Comparison of ENCODE assay signal across 21 cellular contexts in genomic region chr18:56146565-56146964, GRCh38.
"Had no signal": no experiment of that assay in that cellular context is flagged by ENCODE, and none has a peak within 500 bp of the region (broad histone marks: within the 10 kb centered on the region; RNA-seq: fewer than 3 reads in every experiment).

No MANE protein-coding gene starts in this region.

- DNase-seq: activated CD4-positive, alpha-beta T cell treated with anti-CD3 and anti-CD28 coated beads for 1 hour; activated CD4-positive, alpha-beta T cell treated with anti-CD3 and anti-CD28 coated beads, Interleukin-2, amount 50 U/mL, for 48 hours; activated CD8-positive, alpha-beta memory T cell treated with anti-CD3 and anti-CD28 coated beads, Interleukin-2, amount 10 ng/mL, durations not matched to agents 7 days and 5 days; activated effector memory CD4-positive, alpha-beta T cell treated with anti-CD3 and anti-CD28 coated beads, Interleukin-2, amount 50 U/mL, for 16 hours; activated T-cell treated with anti-CD3 and anti-CD28 coated beads, Interleukin-2, amount 50 U/mL, for 24 hours; amniotic stem cell; cerebellar nuclear complex; endodermal cell; heart right ventricle; islet precursor cell; left ventricle myocardium inferior; mesendoderm; nephron progenitor cell; sigmoid colon; stimulated activated CD4-positive, alpha-beta T cell treated with anti-CD3 and anti-CD28 coated beads, Interleukin-4, amount 100 ng/mL, for 1 hour; stimulated activated CD8-positive, alpha-beta memory T cell treated with anti-CD3 and anti-CD28 coated beads, Interleukin-4, amount 100 ng/mL, for 48 hours; stimulated activated naive CD8-positive, alpha-beta T cell treated with anti-CD3 and anti-CD28 coated beads, Interleukin-15, Interleukin-2, amounts not matched to agents 100 U/mL and 50 U/mL, for 24 hours; testis had no signal

- H3K9me3 ChIP-seq: esophagus muscularis mucosa, heart right ventricle, left ventricle myocardium inferior, sigmoid colon, testis had no signal

- H3K27ac ChIP-seq: esophagus muscularis mucosa, heart right ventricle, left ventricle myocardium inferior, sigmoid colon, testis had no signal

- H3K4me1 ChIP-seq: esophagus muscularis mucosa, heart right ventricle, left ventricle myocardium inferior, sigmoid colon, testis had no signal

- H3K36me3 Mint-ChIP-seq: activated CD8-positive, alpha-beta memory T cell treated with anti-CD3 and anti-CD28 coated beads, Interleukin-2, amount 10 ng/mL, durations not matched to agents 7 days and 5 days; brain had no signal

- H3K4me3 Mint-ChIP-seq: activated CD8-positive, alpha-beta memory T cell treated with anti-CD3 and anti-CD28 coated beads, Interleukin-2, amount 10 ng/mL, durations not matched to agents 7 days and 5 days; activated T-cell treated with anti-CD3 and anti-CD28 coated beads, Interleukin-2, amount 50 U/mL, for 24 hours; brain; endodermal cell; nephron progenitor cell had no signal

- ATAC-seq: activated CD8-positive, alpha-beta memory T cell treated with anti-CD3 and anti-CD28 coated beads, Interleukin-2, amount 10 ng/mL, durations not matched to agents 7 days and 5 days; activated naive CD4-positive, alpha-beta T cell treated with anti-CD3 and anti-CD28 coated beads, Interleukin-2, amount 50 U/mL, for 72 hours; heart right ventricle; stimulated activated naive CD8-positive, alpha-beta T cell treated with anti-CD3 and anti-CD28 coated beads, Interleukin-15, Interleukin-2, amounts not matched to agents 100 U/mL and 50 U/mL, for 24 hours had no signal

- H3K4me3 ChIP-seq: esophagus muscularis mucosa, heart right ventricle, left ventricle myocardium inferior, sigmoid colon, testis had no signal

- H3K27me3 ChIP-seq: esophagus muscularis mucosa, heart right ventricle, sigmoid colon, testis had no signal

- H3K4me1 Mint-ChIP-seq: activated CD8-positive, alpha-beta memory T cell treated with anti-CD3 and anti-CD28 coated beads, Interleukin-2, amount 10 ng/mL, durations not matched to agents 7 days and 5 days had no signal

- H3K9me3 Mint-ChIP-seq: activated T-cell treated with anti-CD3 and anti-CD28 coated beads, Interleukin-2, amount 50 U/mL, for 24 hours; endodermal cell; nephron progenitor cell had no signal

- H3K36me3 ChIP-seq: esophagus muscularis mucosa, heart right ventricle, left ventricle myocardium inferior, sigmoid colon had no signal

- H3K27ac Mint-ChIP-seq: activated CD8-positive, alpha-beta memory T cell treated with anti-CD3 and anti-CD28 coated beads, Interleukin-2, amount 10 ng/mL, durations not matched to agents 7 days and 5 days; activated naive CD4-positive, alpha-beta T cell treated with anti-CD3 and anti-CD28 coated beads, Interleukin-2, amount 50 U/mL, for 72 hours; activated T-cell treated with anti-CD3 and anti-CD28 coated beads, Interleukin-2, amount 50 U/mL, for 24 hours; brain; endodermal cell; nephron progenitor cell had no signal

- H3K27me3 Mint-ChIP-seq: activated CD8-positive, alpha-beta memory T cell treated with anti-CD3 and anti-CD28 coated beads, Interleukin-2, amount 10 ng/mL, durations not matched to agents 7 days and 5 days; activated T-cell treated with anti-CD3 and anti-CD28 coated beads, Interleukin-2, amount 50 U/mL, for 24 hours; brain had no signal
